In genomic region chr11:67622905-67623304, GRCh38 we compare ENCODE assay signal across 2 cellular contexts.
A peak's percentile ranks its signal among the peaks of the same experiment; 100 is the strongest.
TF ChIP-seq lines count a peak whose summit lies in the region.
"Not testable (repeated sequence)": the region's sequence is repeated elsewhere in the genome, so short reads cannot be mapped to it uniquely, and the experiment has no call there.

No MANE protein-coding gene starts in this region.

TF ChIP-seq in WTC11, 78 proteins besides CTCF, POLR2A, EP300 and RAD21:
- TF ChIP-seq GABPB1 (CRISPR knock-in tag; IDR thresholded peaks at IDR 0.05): peak; percentile 48; the same call in 1 of the 2 replicates

TF ChIP-seq in HepG2, 621 proteins besides CTCF, POLR2A, EP300 and RAD21:
- TF ChIP-seq POLR2G (IDR thresholded peaks at IDR 0.05; ENCODE audit: low read depth, low read length) (peak; percentile 35; the same call in 1 of the 2 replicates), UBTF (CRISPR knock-in tag; IDR thresholded peaks at IDR 0.05) (peak; percentile 25; the same call in 1 of the 2 replicates), FOSL2 (CRISPR knock-in tag; IDR thresholded peaks at IDR 0.05) (peak; percentile 83), ZNF687 (CRISPR knock-in tag; IDR thresholded peaks at IDR 0.05) (peak; percentile 49), TCF7 (IDR thresholded peaks at IDR 0.05; ENCODE audit: low read depth) (peak; percentile 55), ZFX (CRISPR knock-in tag; IDR thresholded peaks at IDR 0.05; ENCODE audit: low read depth) (peak; percentile 31; the same call in 1 of the 2 replicates), TFAP4 (IDR thresholded peaks at IDR 0.05; ENCODE audit: borderline replicate concordance, low read depth) (0 out of 2 replicates have a peak, but pooled peaks have one; percentile 15), PAXIP1 (CRISPR knock-in tag; conservative IDR thresholded peaks at IDR 0.05) (peak; percentile 37; the same call in 1 of the 2 replicates), NFYB (CRISPR knock-in tag; IDR thresholded peaks at IDR 0.05) (peak; percentile 66), ATF4 (CRISPR knock-in tag; IDR thresholded peaks at IDR 0.05) (peak in 1 of 2 experiments; percentile 65; a peak in 1 of 4 replicates), PATZ1 (CRISPR knock-in tag; IDR thresholded peaks at IDR 0.05) (peak; percentile 36; the same call in 1 of the 2 replicates), CEBPG (CRISPR knock-in tag; IDR thresholded peaks at IDR 0.05) (peak; percentile 50; the same call in 1 of the 2 replicates), SOX6 (CRISPR knock-in tag; IDR thresholded peaks at IDR 0.05) (0 out of 2 replicates have a peak, but pooled peaks have one; percentile 26), LCORL (IDR thresholded peaks at IDR 0.05) (peak; percentile 42; the same call in 1 of the 2 replicates), NFYC (CRISPR knock-in tag; IDR thresholded peaks at IDR 0.05) (peak; percentile 60), PHF21A (CRISPR knock-in tag; IDR thresholded peaks at IDR 0.05) (peak; percentile 45; the same call in 1 of the 2 replicates), ZFY (CRISPR knock-in tag; IDR thresholded peaks at IDR 0.05) (peak; percentile 49; the same call in 1 of the 2 replicates), SAP130 (CRISPR knock-in tag; IDR thresholded peaks at IDR 0.05; ENCODE audit: low read depth) (peak; percentile 57), ZNF652 (CRISPR knock-in tag; IDR thresholded peaks at IDR 0.05; ENCODE audit: borderline replicate concordance, low read depth) (peak; percentile 50; the same call in 1 of the 2 replicates), GATAD2A (CRISPR knock-in tag; IDR thresholded peaks at IDR 0.05) (0 out of 2 replicates have a peak, but pooled peaks have one; percentile 15)
- TF ChIP-seq SOX6 (IDR thresholded peaks at IDR 0.05); LCORL (CRISPR knock-in tag; IDR thresholded peaks at IDR 0.05): not testable (repeated sequence)
